In genomic region chr4:25297528-25298242, GRCh38 we compare ENCODE assay signal across 32 cellular contexts.
"Had no signal": no experiment of that assay in that cellular context is flagged by ENCODE, and none has a peak within 500 bp of the region (broad histone marks: within the 10 kb centered on the region; RNA-seq: fewer than 3 reads in every experiment).

No MANE protein-coding gene starts in this region.

- H3K27ac ChIP-seq: ascending aorta, cardiac muscle cell, SJCRH30, SK-N-MC had no signal

- H3K4me1 Mint-ChIP-seq: activated naive CD4-positive, alpha-beta T cell treated with anti-CD3 and anti-CD28 coated beads, Interleukin-2, amount 50 U/mL, for 24 hours; activated naive CD8-positive, alpha-beta T cell treated with anti-CD3 and anti-CD28 coated beads, Interleukin-2, amount 10 ng/mL, durations not matched to agents 7 days and 5 days; central memory CD8-positive, alpha-beta T cell had no signal

- H3K27ac Mint-ChIP-seq: activated CD4-positive, alpha-beta T cell treated with anti-CD3 and anti-CD28 coated beads, Interleukin-2, amount 10 ng/mL, durations not matched to agents 24 days and 14 days; activated CD8-positive, alpha-beta T cell treated with anti-CD3 and anti-CD28 coated beads for 36 hours; activated naive CD4-positive, alpha-beta T cell treated with anti-CD3 and anti-CD28 coated beads, Interleukin-2, amount 50 U/mL, for 24 hours; activated naive CD8-positive, alpha-beta T cell treated with anti-CD3 and anti-CD28 coated beads, Interleukin-2, amount 10 ng/mL, durations not matched to agents 7 days and 5 days; activated T-cell treated with anti-CD3 and anti-CD28 coated beads, Interleukin-2, amount 50 U/mL, for 72 hours; activated T-helper 2 cell treated with anti-CD3 and anti-CD28 coated beads, Interferon-gamma antibody, Interleukin-2, Interleukin-4, amounts not matched to agents 10 μg/mL and 5 μg/mL and 100 μg/mL, durations not matched to agents 14 hours and 24 hours and 36 hours; T-helper 1 cell treated with Interleukin-12 subunit alpha and Interleukin-12 subunit beta and Interleukin-4 antibody, amounts not matched to agents 30 μg/mL and 1 μg/mL, for 36 hours; T-helper 2 cell treated with Interferon-gamma antibody and Interleukin-4, amounts not matched to agents 5 μg/mL and 100 μg/mL, for 36 hours had no signal

- H3K4me3 Mint-ChIP-seq: activated CD4-positive, alpha-beta T cell treated with anti-CD3 and anti-CD28 coated beads, Interleukin-2, amount 10 ng/mL, durations not matched to agents 24 days and 14 days; activated CD8-positive, alpha-beta T cell treated with anti-CD3 and anti-CD28 coated beads for 36 hours; activated naive CD4-positive, alpha-beta T cell treated with anti-CD3 and anti-CD28 coated beads, Interleukin-2, amount 50 U/mL, for 24 hours; activated naive CD8-positive, alpha-beta T cell treated with anti-CD3 and anti-CD28 coated beads, Interleukin-2, amount 10 ng/mL, durations not matched to agents 7 days and 5 days; central memory CD8-positive, alpha-beta T cell; T-helper 1 cell treated with Interleukin-12 subunit alpha and Interleukin-12 subunit beta and Interleukin-4 antibody, amounts not matched to agents 30 μg/mL and 1 μg/mL, for 36 hours; T-helper 2 cell treated with Interferon-gamma antibody and Interleukin-4, amounts not matched to agents 5 μg/mL and 100 μg/mL, for 36 hours had no signal

- H3K36me3 Mint-ChIP-seq: activated naive CD4-positive, alpha-beta T cell treated with anti-CD3 and anti-CD28 coated beads, Interleukin-2, amount 50 U/mL, for 24 hours; activated naive CD8-positive, alpha-beta T cell treated with anti-CD3 and anti-CD28 coated beads, Interleukin-2, amount 10 ng/mL, durations not matched to agents 7 days and 5 days had no signal

- DNase-seq: activated CD4-positive, alpha-beta T cell treated with anti-CD3 and anti-CD28 coated beads, Interleukin-2, amount 10 ng/mL, durations not matched to agents 24 days and 14 days; activated CD4-positive, alpha-beta T cell treated with anti-CD3 and anti-CD28 coated beads, Interleukin-2, amount 50 U/mL, for 4 hours; activated CD8-positive, alpha-beta T cell treated with anti-CD3 and anti-CD28 coated beads for 36 hours; activated gamma-delta T cell; activated naive CD4-positive, alpha-beta T cell treated with Interleukin-2 at 50 U/mL for 16 hours; activated naive CD8-positive, alpha-beta T cell treated with anti-CD3 and anti-CD28 coated beads, Interleukin-2, amount 10 ng/mL, durations not matched to agents 7 days and 5 days; activated T-cell treated with anti-CD3 and anti-CD28 coated beads, Interleukin-2, amount 50 U/mL, for 1 hour; activated T-cell treated with anti-CD3 and anti-CD28 coated beads, Interleukin-2, amount 50 U/mL, for 72 hours; amygdala; MM.1S; NCI-H1092 treated with DMSO at 0.1 percent for 48 hours; NCI-H1417; NCI-H146; NCI-H187 treated with DMSO at 0.1 percent for 48 hours; NCI-H2081; NCI-H2171 treated with DMSO at 0.1 percent for 48 hours; NCI-H2227 treated with DMSO at 0.1 percent for 48 hours; NCI-H446; NCI-H510A treated with DMSO at 0.1 percent for 48 hours; NCI-H526 treated with DMSO at 0.1 percent for 48 hours; NCI-H82; SHP77; SJCRH30 had no signal

- ATAC-seq: activated CD8-positive, alpha-beta T cell treated with anti-CD3 and anti-CD28 coated beads for 36 hours; activated T-cell treated with anti-CD3 and anti-CD28 coated beads, Interleukin-2, amount 50 U/mL, for 72 hours; Panc1 had no signal

- H3K9me3 Mint-ChIP-seq: activated CD4-positive, alpha-beta T cell treated with anti-CD3 and anti-CD28 coated beads, Interleukin-2, amount 10 ng/mL, durations not matched to agents 24 days and 14 days; activated CD8-positive, alpha-beta T cell treated with anti-CD3 and anti-CD28 coated beads for 36 hours; activated naive CD4-positive, alpha-beta T cell treated with anti-CD3 and anti-CD28 coated beads, Interleukin-2, amount 50 U/mL, for 24 hours; activated naive CD8-positive, alpha-beta T cell treated with anti-CD3 and anti-CD28 coated beads, Interleukin-2, amount 10 ng/mL, durations not matched to agents 7 days and 5 days; activated T-cell treated with anti-CD3 and anti-CD28 coated beads, Interleukin-2, amount 50 U/mL, for 72 hours; activated T-helper 2 cell treated with anti-CD3 and anti-CD28 coated beads, Interferon-gamma antibody, Interleukin-2, Interleukin-4, amounts not matched to agents 10 μg/mL and 5 μg/mL and 100 μg/mL, durations not matched to agents 14 hours and 24 hours and 36 hours; central memory CD8-positive, alpha-beta T cell; T-helper 1 cell treated with Interleukin-12 subunit alpha and Interleukin-12 subunit beta and Interleukin-4 antibody, amounts not matched to agents 30 μg/mL and 1 μg/mL, for 36 hours; T-helper 2 cell treated with Interferon-gamma antibody and Interleukin-4, amounts not matched to agents 5 μg/mL and 100 μg/mL, for 36 hours had no signal
